21 cellular contexts compared by ENCODE assay signal in genomic region chr5:109192027-109192426, GRCh38.
"Had no signal": no experiment of that assay in that cellular context is flagged by ENCODE, and none has a peak within 500 bp of the region (broad histone marks: within the 10 kb centered on the region; RNA-seq: fewer than 3 reads in every experiment).

No MANE protein-coding gene starts in this region.

- H3K9me3 Mint-ChIP-seq: activated T-cell treated with anti-CD3 and anti-CD28 coated beads, Interleukin-2, amount 50 U/mL, for 72 hours; nephron progenitor cell; T-cell had no signal

- H3K27me3 Mint-ChIP-seq: T-cell had no signal

- ATAC-seq: activated T-cell treated with anti-CD3 and anti-CD28 coated beads, Interleukin-2, amount 50 U/mL, for 72 hours; lower lobe of right lung had no signal

- H3K36me3 ChIP-seq: brain microvascular endothelial cell, uterus had no signal

- H3K4me3 ChIP-seq: esophagus muscularis mucosa, lower lobe of right lung, tibial nerve, uterus had no signal

- H3K4me3 Mint-ChIP-seq: activated T-cell treated with anti-CD3 and anti-CD28 coated beads, Interleukin-2, amount 50 U/mL, for 72 hours; nephron progenitor cell; T-cell had no signal

- H3K27ac ChIP-seq: brain microvascular endothelial cell, esophagus muscularis mucosa, lower lobe of right lung, tibial nerve, uterus had no signal

- H3K9me3 ChIP-seq: esophagus muscularis mucosa, lower lobe of right lung, tibial nerve, uterus had no signal

- DNase-seq: activated CD4-positive, alpha-beta T cell treated with anti-CD3 and anti-CD28 coated beads for 48 hours; activated CD4-positive, CD25-positive, alpha-beta regulatory T cell; activated effector memory CD4-positive, alpha-beta T cell treated with anti-CD3 and anti-CD28 coated beads, Interleukin-2, amount 50 U/mL, for 16 hours; activated naive CD4-positive, alpha-beta T cell treated with anti-CD3 and anti-CD28 coated beads, Interleukin-2, amount 50 U/mL, for 16 hours; activated T-cell treated with anti-CD3 and anti-CD28 coated beads, Interleukin-2, amount 50 U/mL, for 72 hours; aorta; cortex of kidney; effector CD4-positive, alpha-beta T cell; lower lobe of right lung; nephron progenitor cell; occipital lobe; posterior cingulate gyrus; retina; stimulated activated CD4-positive, alpha-beta T cell treated with anti-CD3 and anti-CD28 coated beads, Interleukin-2, amount 100 ng/mL, for 24 hours; stimulated activated naive CD4-positive, alpha-beta T cell treated with Interleukin-2 at 50 U/mL for 16 hours; substantia nigra; T-cell; uterus had no signal

- H3K27ac Mint-ChIP-seq: activated T-cell treated with anti-CD3 and anti-CD28 coated beads, Interleukin-2, amount 50 U/mL, for 72 hours; nephron progenitor cell; T-cell had no signal

- H3K27me3 ChIP-seq: brain microvascular endothelial cell, esophagus muscularis mucosa, tibial nerve, uterus had no signal

- H3K4me1 Mint-ChIP-seq: nephron progenitor cell had no signal

- H3K4me1 ChIP-seq: uterus had no signal
